ENCODE assay signal across 19 cellular contexts in the genomic region with DNA sequence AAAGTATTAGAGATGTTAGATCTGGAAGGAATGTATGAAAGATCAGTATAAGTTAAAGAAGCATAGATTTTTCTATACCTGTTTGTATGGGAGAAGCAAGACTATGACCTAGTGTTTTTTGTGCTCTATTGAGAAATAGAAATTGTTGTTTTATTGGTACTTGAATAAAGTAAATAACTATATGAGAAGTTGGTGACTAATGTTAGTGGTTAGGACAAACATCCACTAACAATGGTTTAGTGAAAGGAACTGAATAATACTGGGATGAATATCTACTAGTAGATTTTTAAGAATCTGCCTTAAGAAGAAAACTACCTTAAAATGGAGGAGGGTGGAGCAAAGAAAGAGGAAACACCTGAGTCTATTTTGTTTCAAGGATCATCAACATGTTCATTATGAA.
DNase-seq lines count a peak whose midpoint lies in the region; ATAC-seq and TF ChIP-seq lines count a peak whose summit lies in the region.
"Had no signal": no experiment of that assay in that cellular context is flagged by ENCODE, and none has a peak within 500 bp of the region (broad histone marks: within the 10 kb centered on the region; RNA-seq: fewer than 3 reads in every experiment).

No MANE protein-coding gene starts in this region.

- intact Hi-C loops in vagina (cut with DNase I) (no loop called here), head of caudate nucleus (cut with DNase I) (no loop called here)

- TF ChIP-seq CTCF in epithelial cell of esophagus (IDR thresholded peaks at IDR 0.05; ENCODE audit: insufficient read depth, low read depth, low read length, missing control alignments) (no peak), vagina (IDR thresholded peaks at IDR 0.05) (no peak)

- no peak for TF ChIP-seq POLR2A in vagina (IDR thresholded peaks at IDR 0.05)

- no peaks in the 10 kb centered on the region for H3K36me3 ChIP-seq in vagina
- H3K36me3 ChIP-seq: BLaER1 had no signal

- no peaks in the 10 kb centered on the region for H3K4me1 ChIP-seq in vagina
- H3K4me1 ChIP-seq: BLaER1, Caco-2 had no signal

- no peak for ATAC-seq in HG02763 (IDR thresholded peaks at IDR 0.05; ENCODE audit: unreplicated experiment)
- ATAC-seq: CD8-positive, alpha-beta T cell; HCT116 had no signal

- peak; percentile 9 for DNase-seq in H4 (ENCODE audit: low spot score)
- peak; percentile 8 for DNase-seq in HCEC 1CT
- peak; percentile 2 for DNase-seq in astrocyte of the hippocampus (ENCODE audit: low read depth, low spot score)
- DNase-seq in epithelial cell of esophagus (ENCODE audit: low read depth): peak; percentile 4
- DNase-seq in vagina (ENCODE audit: extremely low spot score in 2 of 2): no peak
- DNase-seq in head of caudate nucleus: no peak
- DNase-seq in NCI-H510A (lab: John Stamatoyannopoulos, UW): no peak
- DNase-seq: Caco-2; CD4-positive, CD25-positive, alpha-beta regulatory T cell; CD8-positive, alpha-beta T cell; DMS153; DMS79 treated with DMSO at 0.1 percent for 48 hours; GF-D8; GOT3; H7 had no signal

- no peaks in the 10 kb centered on the region for H3K27me3 ChIP-seq in vagina
- H3K27me3 ChIP-seq: BLaER1 had no signal

- H3K9me3 ChIP-seq in vagina: no peaks in the 10 kb centered on the region
- H3K9me3 ChIP-seq: BLaER1, Caco-2 had no signal

- no peak overlapping the region for H3K4me3 ChIP-seq in epithelial cell of esophagus (ENCODE audit: low read length)
- H3K4me3 ChIP-seq in vagina: no peak overlapping the region
- H3K4me3 ChIP-seq: BLaER1 had no signal

- no peak overlapping the region for H3K27ac ChIP-seq in vagina
- H3K27ac ChIP-seq: BLaER1, C4-2B had no signal

Comparison
In these comparisons a context has a peak if more than half of its experiments do, and no peak if none do; other contexts are left out.
1. DNase-seq: peak in H4 (single experiment), HCEC 1CT (single experiment), astrocyte of the hippocampus (single experiment) and epithelial cell of esophagus (single experiment); none in vagina (0 of 2), head of caudate nucleus (0 of 42) and NCI-H510A (single experiment).